7 cellular contexts compared by ENCODE assay signal in the genomic region with DNA sequence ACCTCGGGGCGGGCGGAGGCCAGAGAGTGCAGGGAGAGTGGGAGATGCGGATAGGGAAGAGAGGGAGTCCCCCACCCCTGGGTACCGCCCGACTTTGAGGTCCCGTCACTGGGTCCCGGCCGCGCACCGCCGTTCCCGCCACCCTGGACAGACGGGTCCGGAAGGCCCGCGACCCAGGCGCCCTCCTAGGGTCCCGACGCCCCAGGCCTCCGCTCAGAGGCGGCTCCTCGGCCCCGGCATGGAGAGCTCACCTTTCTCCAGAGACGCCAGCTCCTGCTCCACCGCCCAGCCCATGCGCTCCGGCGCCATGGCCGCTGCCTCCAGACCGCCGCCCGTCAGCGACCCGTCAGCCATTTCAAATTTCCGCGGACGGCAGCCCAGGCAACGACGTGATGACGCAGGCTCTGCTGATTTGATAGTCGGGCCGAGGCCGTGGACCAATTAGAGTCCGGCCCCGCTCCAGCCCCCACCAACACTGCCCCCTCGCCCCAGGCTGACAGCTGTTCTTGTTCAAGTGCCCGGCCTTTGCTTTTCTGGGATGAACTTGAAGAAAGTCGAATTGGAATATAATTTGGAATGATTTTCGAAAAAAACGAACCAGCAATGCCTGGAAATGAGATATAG.
DNase-seq lines count a peak whose midpoint lies in the region; ATAC-seq, FAIRE-seq and TF ChIP-seq lines count a peak whose summit lies in the region.

A gene with protein sequence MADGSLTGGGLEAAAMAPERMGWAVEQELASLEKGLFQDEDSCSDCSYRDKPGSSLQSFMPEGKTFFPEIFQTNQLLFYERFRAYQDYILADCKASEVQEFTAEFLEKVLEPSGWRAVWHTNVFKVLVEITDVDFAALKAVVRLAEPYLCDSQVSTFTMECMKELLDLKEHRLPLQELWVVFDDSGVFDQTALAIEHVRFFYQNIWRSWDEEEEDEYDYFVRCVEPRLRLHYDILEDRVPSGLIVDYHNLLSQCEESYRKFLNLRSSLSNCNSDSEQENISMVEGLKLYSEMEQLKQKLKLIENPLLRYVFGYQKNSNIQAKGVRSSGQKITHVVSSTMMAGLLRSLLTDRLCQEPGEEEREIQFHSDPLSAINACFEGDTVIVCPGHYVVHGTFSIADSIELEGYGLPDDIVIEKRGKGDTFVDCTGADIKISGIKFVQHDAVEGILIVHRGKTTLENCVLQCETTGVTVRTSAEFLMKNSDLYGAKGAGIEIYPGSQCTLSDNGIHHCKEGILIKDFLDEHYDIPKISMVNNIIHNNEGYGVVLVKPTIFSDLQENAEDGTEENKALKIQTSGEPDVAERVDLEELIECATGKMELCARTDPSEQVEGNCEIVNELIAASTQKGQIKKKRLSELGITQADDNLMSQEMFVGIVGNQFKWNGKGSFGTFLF (minus strand): TSS at position 374 of the 624 bp plus-strand sequence. CDS start 20 bp downstream, at position 354.

- no peak for TF ChIP-seq CTCF in astrocyte of the spinal cord (IDR thresholded peaks at IDR 0.05; ENCODE audit: low read depth, low read length)

- H3K4me3 ChIP-seq in astrocyte of the spinal cord (ENCODE audit: low read depth, low read length) (peak within 1 kb of the TSS; percentile 91), skeletal muscle cell (ENCODE audit: low read depth, low read length) (peak within 1 kb of the TSS; percentile 89)

- in situ Hi-C loops in astrocyte of the spinal cord (cut with HindIII; ENCODE audit: low sequenced_read_pairs): no loop called here

- ATAC-seq in HG02885 (IDR thresholded peaks at IDR 0.05; ENCODE audit: poor library complexity, unreplicated experiment): peak; percentile 88

- DNase-seq in GM18507 (ENCODE audit: extremely low spot score, insufficient read length, low read depth): peak; percentile 88
- DNase-seq in NCI-H1694 treated with DMSO at 0.1 percent for 48 hours (lab: John Stamatoyannopoulos, UW): peak; percentile 75
- DNase-seq in T-helper 22 cell (ENCODE audit: low read depth): peak; percentile 36
- peak; percentile 86 for DNase-seq in astrocyte of the spinal cord (ENCODE audit: low read depth, low spot score)
- peak; percentile 69 for DNase-seq in iPS DF 4.7 (ENCODE audit: extremely low read depth, low spot score)
- peak; percentile 47 for DNase-seq in skeletal muscle cell (ENCODE audit: low read depth)

- peak; percentile 84 for FAIRE-seq in GM18507 (lab: Jason Lieb, UNC)

Comparison
In these comparisons a context has a peak if more than half of its experiments do, and no peak if none do; other contexts are left out.
1. Peak in every context shown above with its lines: DNase-seq, ATAC-seq and H3K4me3 ChIP-seq.
2. DNase-seq: peak in every context shown above with its lines; median percentile 88 in GM18507; 86 in astrocyte of the spinal cord; 75 in NCI-H1694 treated with DMSO at 0.1 percent for 48 hours; 69 in iPS DF 4.7; 47 in skeletal muscle cell; 36 in T-helper 22 cell.